35 cellular contexts compared by ENCODE assay signal in genomic region chr2:6362671-6363450, GRCh38.
"Had no signal": no experiment of that assay in that cellular context is flagged by ENCODE, and none has a peak within 500 bp of the region (broad histone marks: within the 10 kb centered on the region; RNA-seq: fewer than 3 reads in every experiment).

No MANE protein-coding gene starts in this region.

- H3K4me3 Mint-ChIP-seq: activated B cell treated with CpG ODN at 0.5 μM for 24 hours; activated CD8-positive, alpha-beta T cell treated with anti-CD3 and anti-CD28 coated beads, Interleukin-2, amount 10 ng/mL, durations not matched to agents 7 days and 5 days; activated naive CD4-positive, alpha-beta T cell treated with anti-CD3 and anti-CD28 coated beads for 36 hours; activated T-cell treated with anti-CD3 and anti-CD28 coated beads, Interleukin-2, amount 50 U/mL, for 24 hours had no signal

- H3K27me3 Mint-ChIP-seq: activated B cell treated with CpG ODN at 0.5 μM for 24 hours; activated T-cell treated with anti-CD3 and anti-CD28 coated beads, Interleukin-2, amount 50 U/mL, for 24 hours had no signal

- H3K27me3 ChIP-seq: adrenal gland, body of pancreas, breast epithelium, MG63, Peyer's patch had no signal

- H3K4me1 ChIP-seq: adrenal gland, body of pancreas, breast epithelium, Peyer's patch had no signal

- H3K4me3 ChIP-seq: adrenal gland, body of pancreas, breast epithelium, MG63, Peyer's patch had no signal

- H3K9me3 ChIP-seq: adrenal gland, body of pancreas, breast epithelium, MG63, Peyer's patch had no signal

- H3K36me3 ChIP-seq: adrenal gland, breast epithelium, MG63, Peyer's patch had no signal

- H3K27ac Mint-ChIP-seq: activated B cell treated with CpG ODN at 0.5 μM for 24 hours; activated CD8-positive, alpha-beta T cell treated with anti-CD3 and anti-CD28 coated beads, Interleukin-2, amount 10 ng/mL, durations not matched to agents 7 days and 5 days; activated naive CD4-positive, alpha-beta T cell treated with anti-CD3 and anti-CD28 coated beads for 36 hours; activated naive CD4-positive, alpha-beta T cell treated with anti-CD3 and anti-CD28 coated beads, Interleukin-2, amount 50 U/mL, for 72 hours; activated T-cell treated with anti-CD3 and anti-CD28 coated beads, Interleukin-2, amount 50 U/mL, for 24 hours had no signal

- H3K9me3 Mint-ChIP-seq: activated B cell treated with CpG ODN at 0.5 μM for 24 hours; activated naive CD4-positive, alpha-beta T cell treated with anti-CD3 and anti-CD28 coated beads for 36 hours; activated T-cell treated with anti-CD3 and anti-CD28 coated beads, Interleukin-2, amount 50 U/mL, for 24 hours had no signal

- FAIRE-seq: astrocyte had no signal

- DNase-seq: activated B cell treated with CpG ODN at 0.5 μM for 24 hours; activated CD4-positive, alpha-beta T cell treated with anti-CD3 and anti-CD28 coated beads for 48 hours; activated CD4-positive, alpha-beta T cell treated with anti-CD3 and anti-CD28 coated beads, Interleukin-2, amount 50 U/mL, for 4 hours; activated CD4-positive, CD25-positive, alpha-beta regulatory T cell treated with anti-CD3 and anti-CD28 coated beads, Interleukin-2, amount 50 U/mL, for 72 hours; activated CD8-positive, alpha-beta T cell treated with anti-CD3 and anti-CD28 coated beads, Interleukin-2, amount 10 ng/mL, durations not matched to agents 7 days and 5 days; activated gamma-delta T cell treated with Interleukin-2 at 50 U/mL for 16 hours; activated naive CD4-positive, alpha-beta T cell treated with anti-CD3 and anti-CD28 coated beads for 36 hours; activated T-cell treated with anti-CD3 and anti-CD28 coated beads, Interleukin-2, amount 50 U/mL, for 24 hours; adrenal gland; body of pancreas; Kasumi-1; KG1; MG63; NCI-H1048; NCI-H1105 treated with DMSO at 0.1 percent for 48 hours; NCI-H1436; NCI-H1694; NCI-H1930; NCI-H2081 treated with DMSO at 0.1 percent for 48 hours; NCI-H226; NCI-H446 treated with DMSO at 0.1 percent for 48 hours; NCI-H524; NK-92 treated with Interleukin-12 subunit alpha and Interleukin-12 subunit beta, amount 100 ng/mL, for 24 hours; Peyer's patch; SIG-M5; SW 1271; T-helper 1 cell; T-helper 2 cell; T-helper 9 cell had no signal

- H3K36me3 Mint-ChIP-seq: activated naive CD4-positive, alpha-beta T cell treated with anti-CD3 and anti-CD28 coated beads, Interleukin-2, amount 50 U/mL, for 72 hours had no signal

- ATAC-seq: activated CD8-positive, alpha-beta T cell treated with anti-CD3 and anti-CD28 coated beads, Interleukin-2, amount 10 ng/mL, durations not matched to agents 7 days and 5 days; activated naive CD4-positive, alpha-beta T cell treated with anti-CD3 and anti-CD28 coated beads, Interleukin-2, amount 50 U/mL, for 72 hours; body of pancreas; Right ventricle myocardium inferior had no signal

- H3K27ac ChIP-seq: adrenal gland, body of pancreas, breast epithelium, Peyer's patch, RWPE1, VCaP had no signal
